ENCODE assay signal across 8 cellular contexts in the genomic region with DNA sequence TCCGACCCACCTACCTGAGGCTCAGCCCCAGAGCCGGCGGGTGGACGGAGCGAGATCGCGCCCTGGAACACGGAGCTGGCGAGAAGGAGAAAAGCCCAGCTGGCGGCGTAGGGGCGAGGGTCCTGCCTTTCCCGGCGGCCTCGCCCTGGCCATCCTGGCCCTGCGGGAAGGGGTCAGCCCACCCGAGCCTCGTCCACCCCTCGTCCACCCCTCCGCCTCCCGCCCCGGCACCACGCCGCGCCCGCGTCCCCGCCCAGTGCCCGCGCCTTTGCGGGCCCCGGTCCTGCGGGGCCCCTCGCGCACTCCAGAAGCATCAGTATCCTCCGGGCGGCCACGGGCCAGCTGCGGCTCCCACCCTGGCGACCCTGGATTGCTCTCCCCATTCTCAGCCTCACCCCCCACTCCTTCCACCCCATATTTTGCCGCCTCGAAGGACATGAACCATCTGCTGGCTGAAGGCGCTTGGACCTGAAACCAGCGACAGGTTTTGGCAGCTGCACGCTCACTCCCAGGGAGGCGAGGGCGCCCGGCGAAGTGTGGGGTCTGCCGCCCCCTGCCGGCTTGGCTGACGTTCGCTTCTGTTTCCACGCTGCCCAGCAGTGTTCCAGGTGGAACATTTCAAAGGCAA.
DNase-seq lines count a peak whose midpoint lies in the region; ATAC-seq and TF ChIP-seq lines count a peak whose summit lies in the region.

No MANE protein-coding gene starts in this region.

- peaks cover 13% of the 10 kb centered on the region for H3K27me3 ChIP-seq in ectodermal cell (ENCODE audit: control insufficient read depth, insufficient read depth, low read length, poor library complexity, severe bottlenecking)

- peak; percentile 90 for ATAC-seq in HG02610 (IDR thresholded peaks at IDR 0.05; ENCODE audit: unreplicated experiment)

- WGBS in ectodermal cell, 2 experiments: 0 to 1% methylated on average over 54 of the region's 54 CpGs

- DNase-seq in NCI-H1105 treated with DMSO at 0.1 percent for 48 hours (lab: John Stamatoyannopoulos, UW) (peak; percentile 91), lung microvascular endothelial cell (ENCODE audit: low read depth in 2 of 2) (peak; percentile 43 to 56), SKM-1 treated with dmso at 0.1 percent for 144 hours (lab: John Stamatoyannopoulos, UW; ENCODE audit: unreplicated experiment) (no peak)
- DNase-seq in activated CD4-positive, alpha-beta T cell treated with anti-CD3 and anti-CD28 coated beads, Interleukin-2, amount 50 U/mL, for 1 hour: peak; percentile 32
- DNase-seq in stimulated activated CD4-positive, alpha-beta T cell treated with anti-CD3 and anti-CD28 coated beads, TNF-alpha, amount 100 ng/mL, for 4 hours (ENCODE audit: low read depth in 3 of 3): peak in 2 of 3 experiments; percentile 21 to 36

- no peaks in the 10 kb centered on the region for H3K36me3 ChIP-seq in ectodermal cell (ENCODE audit: control insufficient read depth, insufficient read depth, low read length)

- H3K9me3 ChIP-seq in ectodermal cell (ENCODE audit: control insufficient read depth, low read length): no peaks in the 10 kb centered on the region

- no peak overlapping the region for H3K27ac ChIP-seq in ectodermal cell (ENCODE audit: insufficient read depth, low read depth, low read length, poor library complexity, severe bottlenecking)

- peak overlapping the region; percentile 54 for H3K4me3 ChIP-seq in ectodermal cell (ENCODE audit: insufficient read depth, low read depth, low read length)

- H3K4me1 ChIP-seq in ectodermal cell (ENCODE audit: control insufficient read depth, insufficient read depth, low read length): no peaks in the 10 kb centered on the region

- TF ChIP-seq CTCF in GM12874 (IDR thresholded peaks at IDR 0.05; ENCODE audit: insufficient read depth, low read depth, low read length): peak; percentile 74
